In the genomic region with DNA sequence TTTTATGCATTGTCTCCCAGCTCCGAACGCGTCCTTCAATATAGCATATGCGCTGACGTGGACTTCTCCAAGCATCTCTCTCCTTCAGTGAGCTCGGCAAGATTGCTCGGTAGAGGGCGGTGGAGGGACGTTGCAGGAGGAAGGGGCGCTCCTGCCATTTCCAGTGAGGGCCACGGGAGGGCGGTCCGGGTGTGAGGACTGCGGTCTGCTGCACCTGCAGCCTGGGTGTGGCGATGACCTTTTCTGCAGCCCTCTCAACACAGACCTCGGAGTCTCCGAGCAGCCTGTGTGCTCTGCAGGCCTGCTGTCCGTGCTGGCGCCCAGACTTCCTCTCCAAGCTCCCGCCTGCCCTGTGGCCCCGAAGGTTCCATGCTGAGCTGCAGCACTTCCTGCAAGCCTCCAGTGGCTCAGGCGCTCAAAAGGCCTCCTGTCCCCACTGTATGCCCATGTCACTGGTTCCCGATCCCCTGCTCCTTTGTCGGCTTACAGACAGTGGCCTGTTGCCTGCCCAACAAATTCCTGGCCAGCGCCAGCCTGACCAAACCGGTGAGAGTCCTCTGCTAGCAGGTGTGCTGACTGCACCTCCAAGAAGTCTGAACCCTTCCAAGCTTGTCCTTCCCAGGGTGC, we compare ENCODE assay signal across 8 cellular contexts. TPM values are rescaled to one million over a fixed set of nuclear protein-coding genes. Genes with fewer than 3 reads are reported as not detected.
DNase-seq lines count a peak whose midpoint lies in the region; ATAC-seq and TF ChIP-seq lines count a peak whose summit lies in the region.

No MANE protein-coding gene starts in this region.

- WGBS in endodermal cell (ENCODE audit: insufficient coverage in 1 of 2, insufficient read length in 1 of 2), 2 experiments = 23 to 26% methylated on average over 11 to 26 of the region's 26 CpGs

- H3K9ac ChIP-seq in endodermal cell (ENCODE audit: extremely low read depth, low read length, poor library complexity, severe bottlenecking) = no peak overlapping the region

- no peaks in the 10 kb centered on the region for H3K27me3 Mint-ChIP-seq in CD4-positive, alpha-beta T cell
- H3K27me3 Mint-ChIP-seq in endodermal cell (ENCODE audit: insufficient read depth) (peaks cover 3% of the 10 kb centered on the region), mesothelial cell of epicardium (ENCODE audit: low read depth) (peaks cover 11% of the 10 kb centered on the region)

- ATAC-seq in CD4-positive, alpha-beta T cell (ENCODE audit: poor library complexity) = peak; percentile 96
- peak; percentile 95 for ATAC-seq in GM19463 (IDR thresholded peaks at IDR 0.05; ENCODE audit: unreplicated experiment)
- ATAC-seq in HG03571 (IDR thresholded peaks at IDR 0.05; ENCODE audit: unreplicated experiment) = peak; percentile 85

- no peaks in the 10 kb centered on the region for H3K27me3 ChIP-seq in CD4-positive, alpha-beta T cell (ENCODE audit: control insufficient read depth, insufficient read depth, low read length)
- H3K27me3 ChIP-seq in endodermal cell (ENCODE audit: control insufficient read depth, insufficient read depth, low read length, poor library complexity, severe bottlenecking) = no peaks in the 10 kb centered on the region

- DNase-seq in CD4-positive, alpha-beta T cell = peak; percentile 88 to 98 (median 92)
- DNase-seq in NOMO-1 treated with DMSO at 0.1 percent for 48 hours (lab: John Stamatoyannopoulos, UW; ENCODE audit: unreplicated experiment) = peak; percentile 90
- peak; percentile 70 to 84 (median 84) for DNase-seq in activated CD8-positive, alpha-beta memory T cell treated with anti-CD3 and anti-CD28 coated beads for 48 hours (ENCODE audit: low read depth in 2 of 3, low spot score in 2 of 3)
- DNase-seq in endodermal cell = peak; percentile 99
- peak; percentile 84 to 94 for DNase-seq in mesothelial cell of epicardium (ENCODE audit: low spot score in 2 of 2, unreplicated experiment in 2 of 2)
- peak; percentile 86 for DNase-seq in stimulated activated CD8-positive, alpha-beta memory T cell treated with anti-CD3 and anti-CD28 coated beads, Interleukin-2, amount 100 ng/mL, for 1 hour (ENCODE audit: low read depth in 2 of 2)

- CTCF ChIA-PET in CD4-positive, alpha-beta T cell (lab: Charles Lee) = interaction anchor here (0.6 to 6.5 kb wide), 54 partner anchors 9 to 647 kb away, joined by 3 to 243 read pairs (median 4); a partner anchor contains a TSS

- no peaks in the 10 kb centered on the region for H3K36me3 ChIP-seq in endodermal cell (ENCODE audit: control insufficient read depth, insufficient read depth, low read length)

- peak overlapping the region; percentile 62 for H3K27ac Mint-ChIP-seq in CD4-positive, alpha-beta T cell
- H3K27ac Mint-ChIP-seq in endodermal cell (no peak overlapping the region), mesothelial cell of epicardium (no peak overlapping the region)

- peak overlapping the region; percentile 30 for H3K4me3 Mint-ChIP-seq in CD4-positive, alpha-beta T cell
- H3K4me3 Mint-ChIP-seq in endodermal cell (no peak overlapping the region), mesothelial cell of epicardium (peak overlapping the region; percentile 17)

- H3K9me3 ChIP-seq in CD4-positive, alpha-beta T cell (ENCODE audit: control insufficient read depth, low read length) = no peaks in the 10 kb centered on the region
- no peaks in the 10 kb centered on the region for H3K9me3 ChIP-seq in endodermal cell (ENCODE audit: control insufficient read depth, low read length)

- peaks cover 4% of the 10 kb centered on the region for H3K4me1 ChIP-seq in endodermal cell (ENCODE audit: control insufficient read depth, insufficient read depth, low read length)

- H3K4me3 ChIP-seq in endodermal cell (ENCODE audit: low read length) = no peak overlapping the region

- H3K9me3 Mint-ChIP-seq in CD4-positive, alpha-beta T cell = no peaks in the 10 kb centered on the region
- H3K9me3 Mint-ChIP-seq in endodermal cell (peaks cover 10% of the 10 kb centered on the region), mesothelial cell of epicardium (no peaks in the 10 kb centered on the region)

- intact Hi-C loops in CD4-positive, alpha-beta T cell (cut with DNase I, micrococcal nuclease) = loop anchor here (1.0 to 5.0 kb wide), 4 partner anchors 50 to 408 kb away; no protein-coding TSS in a partner anchor

- no peak overlapping the region for H3K27ac ChIP-seq in CD4-positive, alpha-beta T cell (ENCODE audit: low read depth, low read length)
- no peak overlapping the region for H3K27ac ChIP-seq in endodermal cell (ENCODE audit: low read depth, low read length)

- H3K4me1 Mint-ChIP-seq in CD4-positive, alpha-beta T cell (ENCODE audit: low read depth) = peaks cover 19% of the 10 kb centered on the region
- H3K4me1 Mint-ChIP-seq in endodermal cell = peaks cover 18% of the 10 kb centered on the region
- H3K4me1 Mint-ChIP-seq in mesothelial cell of epicardium = peaks cover 7% of the 10 kb centered on the region

- no peaks in the 10 kb centered on the region for H3K36me3 Mint-ChIP-seq in CD4-positive, alpha-beta T cell (ENCODE audit: low read depth)
- H3K36me3 Mint-ChIP-seq in endodermal cell (ENCODE audit: low read depth) = peaks cover 4% of the 10 kb centered on the region
- H3K36me3 Mint-ChIP-seq in mesothelial cell of epicardium = no peaks in the 10 kb centered on the region

- peak; percentile 100 for TF ChIP-seq CTCF in CD4-positive, alpha-beta T cell (IDR thresholded peaks at IDR 0.05)
- TF ChIP-seq CTCF in endodermal cell (conservative IDR thresholded peaks at IDR 0.05) (peak; percentile 100), mesothelial cell of epicardium (IDR thresholded peaks at IDR 0.05; ENCODE audit: unreplicated experiment) (peak; percentile 79)

- POLR2A ChIA-PET in CD4-positive, alpha-beta T cell (lab: Charles Lee) = interaction anchor here (0.6 to 3.1 kb wide), 14 partner anchors 11 to 291 kb away, joined by 3 to 45 read pairs (median 4); no protein-coding TSS in a partner anchor

RNA-seq across cellular contexts. Expression of a gene that starts 8.9 kb away (rescaled TPM):
- total RNA-seq in CD4-positive, alpha-beta T cell = not detected
- not detected for total RNA-seq in endodermal cell
- polyA plus RNA-seq in endodermal cell (2013, experiment 1 of 2) = not detected
- not detected for polyA plus RNA-seq in endodermal cell (2013, experiment 2 of 2)
- not detected in 3 replicates for total RNA-seq in mesothelial cell of epicardium

RNA-seq across cellular contexts. Expression of a gene that starts 24.1 kb away (rescaled TPM):
- not detected for total RNA-seq in CD4-positive, alpha-beta T cell
- under 1 TPM; 0.24 to 0.31 TPM for total RNA-seq in endodermal cell
- not detected for polyA plus RNA-seq in endodermal cell (2013, experiment 1 of 2)
- not detected for polyA plus RNA-seq in endodermal cell (2013, experiment 2 of 2)
- total RNA-seq in mesothelial cell of epicardium = not detected in 3 replicates
